In genomic region chr2:138187221-138187620, GRCh38 we compare ENCODE assay signal across 22 cellular contexts.
A peak's percentile ranks its signal among the peaks of the same experiment; 100 is the strongest.
DNase-seq lines count a peak whose midpoint lies in the region; ATAC-seq lines count a peak whose summit lies in the region.
"Had no signal": no experiment of that assay in that cellular context is flagged by ENCODE, and none has a peak within 500 bp of the region (broad histone marks: within the 10 kb centered on the region; RNA-seq: fewer than 3 reads in every experiment).

No MANE protein-coding gene starts in this region.

- ATAC-seq in HG03439 (IDR thresholded peaks at IDR 0.05; ENCODE audit: unreplicated experiment), result no peak
- ATAC-seq: GM23338 had no signal

- DNase-seq in Ammon's horn (ENCODE audit: low spot score), result peak; percentile 68
- peak; percentile 63 for DNase-seq in SK-MEL-5 (ENCODE audit: low read depth, low spot score)
- peak; percentile 71 for DNase-seq in globus pallidus (ENCODE audit: low spot score)
- DNase-seq in putamen (ENCODE audit: low spot score), result peak; percentile 50
- no peak for DNase-seq in NCI-H2196 (lab: John Stamatoyannopoulos, UW; ENCODE audit: unreplicated experiment)
- DNase-seq in activated gamma-delta T cell treated with Interleukin-2 at 50 U/mL for 16 hours, result no peak
- DNase-seq: CD4-positive, CD25-positive, alpha-beta regulatory T cell; COR-L47; DMS53; HCEC 1CT; NCI-H1092 treated with DMSO at 0.1 percent for 48 hours; NCI-H1436; NCI-H187; NCI-H2081 treated with DMSO at 0.1 percent for 48 hours; NCI-H2171 treated with DMSO at 0.1 percent for 48 hours; NCI-H446; NCI-H526 treated with DMSO at 0.1 percent for 48 hours; PC-9; Right ventricle myocardium superior; RPMI8226 had no signal

- in situ Hi-C loops in SK-MEL-5 (cut with HindIII; ENCODE audit: low pct_unique_long_range_greater_than_20kb, low sequenced_read_pairs), result no loop called here

Comparison
In these comparisons a context has a peak if more than half of its experiments do, and no peak if none do; other contexts are left out.
1. DNase-seq: peak in Ammon's horn (single experiment), SK-MEL-5 (single experiment), globus pallidus (single experiment) and putamen (single experiment); none in NCI-H2196 (single experiment) and activated gamma-delta T cell treated with Interleukin-2 at 50 U/mL for 16 hours (single experiment).